8 cellular contexts compared by ENCODE assay signal in the genomic region with DNA sequence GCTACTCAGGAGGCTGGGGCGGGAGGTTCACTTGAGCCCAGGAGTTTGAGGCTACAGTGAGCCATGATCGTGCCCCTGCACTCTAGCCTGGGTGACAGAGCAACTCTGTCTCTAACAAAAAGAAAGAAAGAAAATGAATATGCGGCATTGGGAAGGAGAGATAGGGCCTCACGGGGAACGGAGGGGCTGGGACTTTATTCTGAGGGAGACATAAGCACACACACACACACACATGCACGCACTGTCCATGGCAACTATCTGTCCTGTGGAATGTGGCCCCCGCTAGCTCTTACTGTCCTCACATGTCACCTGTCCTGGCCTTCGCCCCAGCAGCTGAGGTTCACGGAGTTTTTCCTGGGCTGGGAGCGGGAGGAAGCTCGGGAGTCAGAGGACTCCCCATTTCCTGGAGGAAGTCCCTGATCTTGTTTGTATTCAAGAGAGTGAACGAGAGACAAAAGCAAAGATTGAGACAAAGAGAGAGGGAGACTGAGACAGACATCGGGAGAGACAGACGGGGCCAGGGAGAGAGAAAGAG. TPM values are rescaled to one million over a fixed set of nuclear protein-coding genes. Genes with fewer than 3 reads are reported as not detected.
A peak's percentile ranks its signal among the peaks of the same experiment; 100 is the strongest.
DNase-seq lines count a peak whose midpoint lies in the region; ATAC-seq lines count a peak whose summit lies in the region.

No MANE protein-coding gene starts in this region.

- H3K27me3 Mint-ChIP-seq in activated CD4-positive, alpha-beta T cell treated with anti-CD3 and anti-CD28 coated beads, Interleukin-2, amount 10 ng/mL, durations not matched to agents 24 days and 14 days, result no peaks in the 10 kb centered on the region
- H3K27me3 Mint-ChIP-seq in activated T-helper 17 cell treated with anti-CD3 and anti-CD28 coated beads, Interleukin-2, amount 50 U/mL, for 72 hours, result no peaks in the 10 kb centered on the region
- H3K27me3 Mint-ChIP-seq in stimulated activated naive CD8-positive, alpha-beta T cell treated with anti-CD3 and anti-CD28 coated beads, Interleukin-15, amount 100 ng/mL, for 72 hours, result no peaks in the 10 kb centered on the region

- no peaks in the 10 kb centered on the region for H3K4me1 ChIP-seq in iPS-20b (ENCODE audit: insufficient read depth, low read length)

- H3K36me3 Mint-ChIP-seq in activated CD4-positive, alpha-beta T cell treated with anti-CD3 and anti-CD28 coated beads, Interleukin-2, amount 10 ng/mL, durations not matched to agents 24 days and 14 days (ENCODE audit: low read depth), result peaks cover 16% of the 10 kb centered on the region
- H3K36me3 Mint-ChIP-seq in activated T-helper 17 cell treated with anti-CD3 and anti-CD28 coated beads, Interleukin-2, amount 50 U/mL, for 72 hours (ENCODE audit: low read depth), result peaks cover 17% of the 10 kb centered on the region

- ATAC-seq in activated T-helper 17 cell treated with anti-CD3 and anti-CD28 coated beads, Interleukin-2, amount 50 U/mL, for 72 hours (replicated peaks), result no peak
- ATAC-seq in stimulated activated naive CD8-positive, alpha-beta T cell treated with anti-CD3 and anti-CD28 coated beads, Interleukin-15, amount 100 ng/mL, for 72 hours, result no peak
- no peak for ATAC-seq in GM18519 (IDR thresholded peaks at IDR 0.05; ENCODE audit: low FRiP score, unreplicated experiment)

- peaks cover 15% of the 10 kb centered on the region for H3K9me3 Mint-ChIP-seq in activated CD4-positive, alpha-beta T cell treated with anti-CD3 and anti-CD28 coated beads, Interleukin-2, amount 10 ng/mL, durations not matched to agents 24 days and 14 days
- H3K9me3 Mint-ChIP-seq in activated T-helper 17 cell treated with anti-CD3 and anti-CD28 coated beads, Interleukin-2, amount 50 U/mL, for 72 hours, result peaks cover 5% of the 10 kb centered on the region
- peaks cover 15 to 19% of the 10 kb centered on the region in 2 donors for H3K9me3 Mint-ChIP-seq in stimulated activated naive CD8-positive, alpha-beta T cell treated with anti-CD3 and anti-CD28 coated beads, Interleukin-15, amount 100 ng/mL, for 72 hours

- peak overlapping the region; percentile 90 for H3K27ac Mint-ChIP-seq in activated CD4-positive, alpha-beta T cell treated with anti-CD3 and anti-CD28 coated beads, Interleukin-2, amount 10 ng/mL, durations not matched to agents 24 days and 14 days
- peak overlapping the region; percentile 94 for H3K27ac Mint-ChIP-seq in activated T-helper 17 cell treated with anti-CD3 and anti-CD28 coated beads, Interleukin-2, amount 50 U/mL, for 72 hours
- H3K27ac Mint-ChIP-seq in stimulated activated naive CD8-positive, alpha-beta T cell treated with anti-CD3 and anti-CD28 coated beads, Interleukin-15, amount 100 ng/mL, for 72 hours, result peak overlapping the region; percentile 80 to 98

- H3K4me1 Mint-ChIP-seq in activated CD4-positive, alpha-beta T cell treated with anti-CD3 and anti-CD28 coated beads, Interleukin-2, amount 10 ng/mL, durations not matched to agents 24 days and 14 days, result peaks cover 24% of the 10 kb centered on the region
- H3K4me1 Mint-ChIP-seq in activated T-helper 17 cell treated with anti-CD3 and anti-CD28 coated beads, Interleukin-2, amount 50 U/mL, for 72 hours, result peaks cover 26% of the 10 kb centered on the region
- H3K4me1 Mint-ChIP-seq in stimulated activated naive CD8-positive, alpha-beta T cell treated with anti-CD3 and anti-CD28 coated beads, Interleukin-15, amount 100 ng/mL, for 72 hours, result peaks cover 30% of the 10 kb centered on the region

- peak overlapping the region; percentile 89 for H3K4me3 Mint-ChIP-seq in activated CD4-positive, alpha-beta T cell treated with anti-CD3 and anti-CD28 coated beads, Interleukin-2, amount 10 ng/mL, durations not matched to agents 24 days and 14 days
- peak overlapping the region; percentile 85 for H3K4me3 Mint-ChIP-seq in activated T-helper 17 cell treated with anti-CD3 and anti-CD28 coated beads, Interleukin-2, amount 50 U/mL, for 72 hours
- peak overlapping the region; percentile 90 to 96 for H3K4me3 Mint-ChIP-seq in stimulated activated naive CD8-positive, alpha-beta T cell treated with anti-CD3 and anti-CD28 coated beads, Interleukin-15, amount 100 ng/mL, for 72 hours

- H3K4me3 ChIP-seq in iPS-20b (ENCODE audit: low read length), result peak overlapping the region; percentile 62

- peak; percentile 71 for DNase-seq in activated CD4-positive, alpha-beta T cell treated with anti-CD3 and anti-CD28 coated beads, Interleukin-2, amount 10 ng/mL, durations not matched to agents 24 days and 14 days
- no peak for DNase-seq in activated CD4-positive, alpha-beta T cell treated with anti-CD3 and anti-CD28 coated beads for 4 hours
- no peak for DNase-seq in stimulated activated naive CD8-positive, alpha-beta T cell treated with anti-CD3 and anti-CD28 coated beads, Interleukin-15, amount 100 ng/mL, for 72 hours
- DNase-seq in HCEC 1CT (no peak), D341Med (ENCODE audit: low spot score) (no peak)

- no peak overlapping the region for H3K9ac ChIP-seq in iPS-20b (ENCODE audit: low read depth, low read length)

- no peaks in the 10 kb centered on the region for H3K27me3 ChIP-seq in iPS-20b (ENCODE audit: insufficient read depth, low read length)

- H3K36me3 ChIP-seq in iPS-20b (ENCODE audit: insufficient read depth, low read depth, low read length), result no peaks in the 10 kb centered on the region

- no peaks in the 10 kb centered on the region for H3K9me3 ChIP-seq in iPS-20b (ENCODE audit: insufficient read depth, low read depth, low read length)

- intact Hi-C loops in activated CD4-positive, alpha-beta T cell treated with anti-CD3 and anti-CD28 coated beads, Interleukin-2, amount 10 ng/mL, durations not matched to agents 24 days and 14 days (cut with micrococcal nuclease), result no loop called here

- H3K27ac ChIP-seq in iPS-20b (ENCODE audit: low read length), result no peak overlapping the region

RNA-seq across cellular contexts. Expression of a gene that starts 0.7 kb away (rescaled TPM):
- 14.2 and 16.8 TPM in 2 replicates for total RNA-seq in activated CD4-positive, alpha-beta T cell treated with anti-CD3 and anti-CD28 coated beads, Interleukin-2, amount 10 ng/mL, durations not matched to agents 24 days and 14 days
- 10 to 100 TPM; 13.3 to 17.4 TPM for total RNA-seq in activated T-helper 17 cell treated with anti-CD3 and anti-CD28 coated beads, Interleukin-2, amount 50 U/mL, for 72 hours

RNA-seq across cellular contexts. Expression of a gene that starts 5.4 kb away (rescaled TPM):
- 20.6 and 21.0 TPM in 2 replicates for total RNA-seq in activated CD4-positive, alpha-beta T cell treated with anti-CD3 and anti-CD28 coated beads, Interleukin-2, amount 10 ng/mL, durations not matched to agents 24 days and 14 days
- total RNA-seq in activated T-helper 17 cell treated with anti-CD3 and anti-CD28 coated beads, Interleukin-2, amount 50 U/mL, for 72 hours, result 10 to 100 TPM; 15.5 to 19.7 TPM

RNA-seq across cellular contexts. Expression of a gene that starts 33.6 kb away (rescaled TPM):
- 44.2 and 44.3 TPM in 2 replicates for total RNA-seq in activated CD4-positive, alpha-beta T cell treated with anti-CD3 and anti-CD28 coated beads, Interleukin-2, amount 10 ng/mL, durations not matched to agents 24 days and 14 days
- total RNA-seq in activated T-helper 17 cell treated with anti-CD3 and anti-CD28 coated beads, Interleukin-2, amount 50 U/mL, for 72 hours, result 10 to 100 TPM in 1 of 2 donors, 1 to 10 TPM in 1; 8.3 to 13.1 TPM

RNA-seq across cellular contexts. Expression of a gene that starts 35.8 kb away (rescaled TPM):
- total RNA-seq in activated CD4-positive, alpha-beta T cell treated with anti-CD3 and anti-CD28 coated beads, Interleukin-2, amount 10 ng/mL, durations not matched to agents 24 days and 14 days, result 13.3 and 14.0 TPM in 2 replicates
- total RNA-seq in activated T-helper 17 cell treated with anti-CD3 and anti-CD28 coated beads, Interleukin-2, amount 50 U/mL, for 72 hours, result 1 to 10 TPM; 2.5 to 4.1 TPM

RNA-seq across cellular contexts. Expression of a gene that starts 58.9 kb away (rescaled TPM):
- total RNA-seq in activated CD4-positive, alpha-beta T cell treated with anti-CD3 and anti-CD28 coated beads, Interleukin-2, amount 10 ng/mL, durations not matched to agents 24 days and 14 days, result not detected in 2 replicates
- total RNA-seq in activated T-helper 17 cell treated with anti-CD3 and anti-CD28 coated beads, Interleukin-2, amount 50 U/mL, for 72 hours, result not detected
